In genomic region chr14:39087493-39087892, GRCh38 we compare ENCODE assay signal across 32 cellular contexts.
"Had no signal": no experiment of that assay in that cellular context is flagged by ENCODE, and none has a peak within 500 bp of the region (broad histone marks: within the 10 kb centered on the region; RNA-seq: fewer than 3 reads in every experiment).

No MANE protein-coding gene starts in this region.

- ATAC-seq: activated CD4-positive, alpha-beta T cell treated with anti-CD3 and anti-CD28 coated beads for 36 hours; activated CD8-positive, alpha-beta memory T cell treated with anti-CD3 and anti-CD28 coated beads, Interleukin-2, amount 10 ng/mL, durations not matched to agents 7 days and 5 days; activated CD8-positive, alpha-beta T cell treated with anti-CD3 and anti-CD28 coated beads, Interleukin-2, amount 10 ng/mL, durations not matched to agents 7 days and 5 days; activated naive CD4-positive, alpha-beta T cell treated with anti-CD3 and anti-CD28 coated beads, Interleukin-2, amount 50 U/mL, for 72 hours; activated T-helper 17 cell treated with anti-CD3 and anti-CD28 coated beads, Interleukin-2, amount 50 U/mL, for 72 hours; effector memory CD8-positive, alpha-beta T cell had no signal

- H3K27me3 Mint-ChIP-seq: activated CD4-positive, alpha-beta memory T cell treated with anti-CD3 and anti-CD28 coated beads for 36 hours; activated CD4-positive, alpha-beta T cell treated with anti-CD3 and anti-CD28 coated beads for 36 hours; activated CD4-positive, alpha-beta T cell treated with anti-CD3 and anti-CD28 coated beads, Interleukin-2, amount 10 ng/mL, durations not matched to agents 24 days and 14 days; activated CD8-positive, alpha-beta memory T cell treated with anti-CD3 and anti-CD28 coated beads, Interleukin-2, amount 10 ng/mL, durations not matched to agents 7 days and 5 days; activated naive CD4-positive, alpha-beta T cell treated with anti-CD3 and anti-CD28 coated beads, Interleukin-2, amount 10 ng/mL, durations not matched to agents 7 days and 5 days; activated naive CD8-positive, alpha-beta T cell treated with anti-CD3 and anti-CD28 coated beads, Interleukin-2, amount 10 ng/mL, durations not matched to agents 7 days and 5 days; activated T-helper 17 cell treated with anti-CD3 and anti-CD28 coated beads, Interleukin-2, amount 50 U/mL, for 72 hours; effector memory CD8-positive, alpha-beta T cell had no signal

- H3K9me3 ChIP-seq: esophagus muscularis mucosa had no signal

- DNase-seq: activated CD4-positive, alpha-beta memory T cell treated with anti-CD3 and anti-CD28 coated beads for 36 hours; activated CD4-positive, alpha-beta T cell treated with anti-CD3 and anti-CD28 coated beads for 36 hours; activated CD4-positive, CD25-positive, alpha-beta regulatory T cell; activated CD4-positive, CD25-positive, alpha-beta regulatory T cell treated with anti-CD3 and anti-CD28 coated beads, Interleukin-2, amount 50 U/mL, for 72 hours; activated CD8-positive, alpha-beta memory T cell treated with anti-CD3 and anti-CD28 coated beads, Interleukin-2, amount 10 ng/mL, durations not matched to agents 7 days and 5 days; activated CD8-positive, alpha-beta memory T cell treated with anti-CD3 and anti-CD28 coated beads, Interleukin-2, amount 50 U/mL, for 4 hours; activated CD8-positive, alpha-beta T cell treated with anti-CD3 and anti-CD28 coated beads, Interleukin-2, amount 10 ng/mL, durations not matched to agents 7 days and 5 days; activated effector memory CD4-positive, alpha-beta T cell treated with Interleukin-2 at 50 U/mL for 16 hours; activated gamma-delta T cell treated with Interleukin-2 at 50 U/mL for 16 hours; activated naive CD4-positive, alpha-beta T cell treated with anti-CD3 and anti-CD28 coated beads, Interleukin-2, amount 10 ng/mL, durations not matched to agents 7 days and 5 days; activated naive CD8-positive, alpha-beta T cell treated with anti-CD3 and anti-CD28 coated beads, Interleukin-2, amount 10 ng/mL, durations not matched to agents 7 days and 5 days; activated T-cell treated with anti-CD3 and anti-CD28 coated beads, Interleukin-2, amount 50 U/mL, for 1 hour; amniotic stem cell; anterior cingulate cortex; brain microvascular endothelial cell; cortex of kidney; dermis blood vessel endothelial cell; effector CD4-positive, alpha-beta T cell; effector memory CD8-positive, alpha-beta T cell; erythroblast; head of caudate nucleus; hippocampal formation; T-helper 1 cell; T-helper 2 cell had no signal

- H3K9me3 Mint-ChIP-seq: activated CD4-positive, alpha-beta memory T cell treated with anti-CD3 and anti-CD28 coated beads for 36 hours; activated CD4-positive, alpha-beta T cell treated with anti-CD3 and anti-CD28 coated beads, Interleukin-2, amount 10 ng/mL, durations not matched to agents 24 days and 14 days; activated naive CD4-positive, alpha-beta T cell treated with anti-CD3 and anti-CD28 coated beads, Interleukin-2, amount 10 ng/mL, durations not matched to agents 7 days and 5 days; activated naive CD4-positive, alpha-beta T cell treated with anti-CD3 and anti-CD28 coated beads, Interleukin-2, amount 50 U/mL, for 72 hours; activated naive CD8-positive, alpha-beta T cell treated with anti-CD3 and anti-CD28 coated beads, Interleukin-2, amount 10 ng/mL, durations not matched to agents 7 days and 5 days; activated T-helper 17 cell treated with anti-CD3 and anti-CD28 coated beads, Interleukin-2, amount 50 U/mL, for 72 hours; effector memory CD8-positive, alpha-beta T cell had no signal

- H3K4me3 Mint-ChIP-seq: activated CD4-positive, alpha-beta memory T cell treated with anti-CD3 and anti-CD28 coated beads for 36 hours; activated CD4-positive, alpha-beta T cell treated with anti-CD3 and anti-CD28 coated beads for 36 hours; activated CD4-positive, alpha-beta T cell treated with anti-CD3 and anti-CD28 coated beads, Interleukin-2, amount 10 ng/mL, durations not matched to agents 24 days and 14 days; activated CD8-positive, alpha-beta memory T cell treated with anti-CD3 and anti-CD28 coated beads, Interleukin-2, amount 10 ng/mL, durations not matched to agents 7 days and 5 days; activated CD8-positive, alpha-beta T cell treated with anti-CD3 and anti-CD28 coated beads, Interleukin-2, amount 10 ng/mL, durations not matched to agents 7 days and 5 days; activated naive CD4-positive, alpha-beta T cell treated with anti-CD3 and anti-CD28 coated beads, Interleukin-2, amount 10 ng/mL, durations not matched to agents 7 days and 5 days; activated naive CD8-positive, alpha-beta T cell treated with anti-CD3 and anti-CD28 coated beads, Interleukin-2, amount 10 ng/mL, durations not matched to agents 7 days and 5 days; activated T-helper 17 cell treated with anti-CD3 and anti-CD28 coated beads, Interleukin-2, amount 50 U/mL, for 72 hours; effector memory CD8-positive, alpha-beta T cell had no signal

- H3K4me1 ChIP-seq: esophagus muscularis mucosa had no signal

- FAIRE-seq: astrocyte, bronchial epithelial cell, colon, frontal cortex had no signal

- H3K27ac ChIP-seq: brain microvascular endothelial cell, esophagus muscularis mucosa had no signal

- H3K4me3 ChIP-seq: esophagus muscularis mucosa had no signal

- H3K27me3 ChIP-seq: brain microvascular endothelial cell, esophagus muscularis mucosa had no signal

- H3K27ac Mint-ChIP-seq: activated CD4-positive, alpha-beta memory T cell treated with anti-CD3 and anti-CD28 coated beads for 36 hours; activated CD4-positive, alpha-beta T cell treated with anti-CD3 and anti-CD28 coated beads for 36 hours; activated CD8-positive, alpha-beta memory T cell treated with anti-CD3 and anti-CD28 coated beads, Interleukin-2, amount 10 ng/mL, durations not matched to agents 7 days and 5 days; activated naive CD4-positive, alpha-beta T cell treated with anti-CD3 and anti-CD28 coated beads, Interleukin-2, amount 10 ng/mL, durations not matched to agents 7 days and 5 days; activated naive CD4-positive, alpha-beta T cell treated with anti-CD3 and anti-CD28 coated beads, Interleukin-2, amount 50 U/mL, for 72 hours; activated naive CD8-positive, alpha-beta T cell treated with anti-CD3 and anti-CD28 coated beads, Interleukin-2, amount 10 ng/mL, durations not matched to agents 7 days and 5 days; activated T-helper 17 cell treated with anti-CD3 and anti-CD28 coated beads, Interleukin-2, amount 50 U/mL, for 72 hours; effector memory CD8-positive, alpha-beta T cell had no signal
